Comparison of ENCODE assay signal across 19 cellular contexts in the genomic region with DNA sequence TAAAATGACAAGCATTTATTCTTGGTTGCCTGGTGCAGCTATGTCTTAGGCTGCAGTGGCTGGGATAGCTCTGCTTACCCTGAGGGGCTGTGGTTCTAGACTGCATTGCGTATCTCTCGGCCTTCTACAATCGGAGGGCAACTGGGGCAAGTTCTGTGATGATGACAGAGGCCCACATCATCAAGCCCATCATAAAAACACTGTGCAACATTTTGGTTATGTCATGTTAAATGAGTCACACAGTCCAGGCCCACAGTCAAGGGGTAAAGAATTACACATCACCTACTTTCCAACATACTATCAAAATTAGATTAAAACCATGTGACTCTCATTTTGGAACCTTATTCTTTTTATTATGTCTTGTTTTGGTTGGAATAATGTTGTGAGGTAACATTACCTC.
"Had no signal": no experiment of that assay in that cellular context is flagged by ENCODE, and none has a peak within 500 bp of the region (broad histone marks: within the 10 kb centered on the region; RNA-seq: fewer than 3 reads in every experiment).

No MANE protein-coding gene starts in this region.

- H3K36me3 Mint-ChIP-seq: type B pancreatic cell had no signal

- H3K4me3 ChIP-seq: hepatocyte, spleen, suprapubic skin, thyroid gland had no signal

- H3K27ac Mint-ChIP-seq: dendritic cell treated with granulocyte-macrophage colony-stimulating factor and Interleukin-4, amounts not matched to agents 40 ng/mL and 50 ng/mL, for 4 days; endodermal cell; naive thymus-derived CD4-positive, alpha-beta T cell; nephron progenitor cell; type B pancreatic cell had no signal

- H3K27me3 Mint-ChIP-seq: dendritic cell treated with granulocyte-macrophage colony-stimulating factor and Interleukin-4, amounts not matched to agents 40 ng/mL and 50 ng/mL, for 4 days; type B pancreatic cell had no signal

- ATAC-seq: left colon; left ventricle myocardium superior; naive thymus-derived CD4-positive, alpha-beta T cell; sciatic nerve had no signal

- H3K4me3 Mint-ChIP-seq: dendritic cell treated with granulocyte-macrophage colony-stimulating factor and Interleukin-4, amounts not matched to agents 40 ng/mL and 50 ng/mL, for 4 days; endodermal cell; naive thymus-derived CD4-positive, alpha-beta T cell; nephron progenitor cell; type B pancreatic cell had no signal

- DNase-seq: cerebellar nuclear complex; endodermal cell; foreskin melanocyte; head of caudate nucleus; left colon; left ventricle myocardium superior; naive thymus-derived CD4-positive, alpha-beta T cell; nephron progenitor cell; spleen; stimulated activated CD4-positive, alpha-beta T cell treated with anti-CD3 and anti-CD28 coated beads, Interleukin-15, amount 100 ng/mL, for 24 hours; stimulated activated CD4-positive, alpha-beta T cell treated with anti-CD3 and anti-CD28 coated beads, Interleukin-1b, Interleukin-23, amount 100 ng/mL, for 48 hours; stimulated activated CD4-positive, alpha-beta T cell treated with anti-CD3 and anti-CD28 coated beads, Interleukin-4, amount 100 ng/mL, for 4 hours; stimulated activated naive CD4-positive, alpha-beta T cell; thyroid gland had no signal

- H3K4me1 Mint-ChIP-seq: endodermal cell; naive thymus-derived CD4-positive, alpha-beta T cell; nephron progenitor cell had no signal
